Comparison of ENCODE assay signal across 1 cellular context in the genomic region with DNA sequence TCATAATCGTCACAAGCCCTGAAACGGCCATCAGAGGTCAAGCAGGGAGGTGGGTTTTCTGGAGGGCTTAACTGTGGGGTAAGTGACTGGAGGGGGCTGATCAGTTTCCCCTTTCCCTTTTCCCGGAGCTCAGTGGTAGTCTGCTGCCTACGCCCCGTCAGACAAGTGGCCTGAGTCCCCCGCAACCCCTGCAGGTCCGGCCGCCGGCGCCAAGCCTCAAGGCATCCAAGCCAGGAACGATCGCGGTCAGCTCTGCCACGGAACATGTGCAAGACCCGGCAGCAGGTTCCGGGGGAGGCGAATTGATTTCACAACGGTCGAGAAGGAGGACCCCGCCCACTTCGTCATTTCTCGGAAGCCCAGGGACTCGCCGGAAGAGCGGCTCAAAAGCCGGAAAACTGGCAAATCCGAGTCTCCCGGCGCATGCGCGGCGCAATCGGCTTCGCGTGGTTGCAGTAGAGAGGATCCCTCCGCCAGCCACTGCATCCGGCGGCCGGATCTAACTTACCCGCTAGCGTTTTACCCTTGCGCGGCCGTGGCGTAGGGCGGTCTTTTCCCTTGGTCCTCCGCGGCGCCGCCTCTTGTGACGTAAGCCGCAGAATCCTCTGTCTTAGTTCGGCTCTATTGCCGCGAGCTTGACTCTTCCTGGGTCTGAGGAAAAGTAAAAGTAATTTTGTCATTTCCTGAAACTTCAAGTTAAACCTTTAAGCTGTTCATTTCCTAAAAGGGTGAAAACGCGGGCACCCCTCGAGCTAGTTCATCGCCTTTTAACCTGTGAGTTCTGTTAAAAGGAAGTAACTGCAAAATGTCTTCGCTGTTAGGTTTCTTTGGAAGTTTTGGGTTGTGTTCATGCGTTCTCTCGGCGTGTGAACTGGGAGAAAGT.
A peak's percentile ranks its signal among the peaks of the same experiment; 100 is the strongest.
TF ChIP-seq lines count a peak whose summit lies in the region.

No MANE protein-coding gene starts in this region.

TF ChIP-seq in A549, 52 proteins besides CTCF, POLR2A, EP300 and RAD21 (continued from another document):
- TF ChIP-seq ELK1 (IDR thresholded peaks at IDR 0.05; ENCODE audit: low read depth, low read length), result 0 out of 2 replicates have a peak, but pooled peaks have one; percentile 41
- TF ChIP-seq TFCP2L1 (CRISPR knock-in tag; IDR thresholded peaks at IDR 0.05), result peak; percentile 52; the same call in 1 of the 2 replicates
- TF ChIP-seq FOSL2 (IDR thresholded peaks at IDR 0.05), result no peak
- peak; percentile 48 for TF ChIP-seq FOSL2 (CRISPR knock-in tag; IDR thresholded peaks at IDR 0.05)
- no peak for TF ChIP-seq ZNF302 (CRISPR knock-in tag; IDR thresholded peaks at IDR 0.05)
- peak; percentile 95 for TF ChIP-seq BCL3 (IDR thresholded peaks at IDR 0.05)
- peak; percentile 71; the same call in 1 of the 2 replicates for TF ChIP-seq PHF8 (IDR thresholded peaks at IDR 0.05; ENCODE audit: borderline replicate concordance, low read depth)
